ENCODE assay signal across 1 cellular context in genomic region chr7:87226495-87226894, GRCh38.
TF ChIP-seq lines count a peak whose summit lies in the region.

No MANE protein-coding gene starts in this region.

TF ChIP-seq in GM12878, 131 proteins besides CTCF, POLR2A, EP300 and RAD21 (continued from another document):
- no peak for TF ChIP-seq EZH2 (IDR thresholded peaks at IDR 0.05; ENCODE audit: borderline replicate concordance, control insufficient read depth, low read depth, low read length)
- no peak for TF ChIP-seq CBX5 (IDR thresholded peaks at IDR 0.05; ENCODE audit: low read depth)
- no peak for TF ChIP-seq TAF1 (IDR thresholded peaks at IDR 0.05; ENCODE audit: borderline replicate concordance, low read depth, low read length)
- no peak for TF ChIP-seq REST (IDR thresholded peaks at IDR 0.05; ENCODE audit: low read depth, low read length)
- no peak for TF ChIP-seq PAX5 (IDR thresholded peaks at IDR 0.05; ENCODE audit: borderline replicate concordance, low read depth, low read length)
- no peak for TF ChIP-seq KLF5 (IDR thresholded peaks at IDR 0.05; ENCODE audit: partially characterized antibody)
- no peak for TF ChIP-seq ZZZ3 (IDR thresholded peaks at IDR 0.05; ENCODE audit: control insufficient read depth, insufficient read length, low read depth)
- no peak for TF ChIP-seq USF2 (IDR thresholded peaks at IDR 0.05; ENCODE audit: borderline replicate concordance, low read depth, low read length)
